1 cellular context compared by ENCODE assay signal in the genomic region with DNA sequence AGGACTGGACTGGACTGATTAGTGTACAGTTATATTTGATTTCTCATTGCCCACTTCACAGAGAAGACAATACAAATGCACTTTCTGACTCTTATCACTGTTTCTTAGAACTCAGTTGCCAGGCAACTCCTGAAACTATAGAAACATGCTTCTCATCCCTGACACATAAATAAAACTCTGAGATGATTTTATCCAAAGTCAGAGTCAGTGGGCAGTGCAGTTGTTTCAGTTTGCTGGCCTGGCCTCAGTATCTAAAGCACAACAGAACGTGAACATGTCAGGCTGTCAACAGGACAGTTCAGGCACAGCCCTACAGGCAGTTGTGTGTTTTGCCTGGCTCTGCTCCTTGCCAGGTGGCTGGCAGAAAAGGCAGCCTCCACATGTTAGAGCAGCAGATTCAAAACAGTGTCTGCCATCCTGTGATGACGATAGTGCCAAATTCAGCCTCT.
TF ChIP-seq lines count a peak whose summit lies in the region.

No MANE protein-coding gene starts in this region.

TF ChIP-seq in IMR-90, 13 proteins besides CTCF, POLR2A, EP300 and RAD21 (continued from another document):
- TF ChIP-seq, protein P1, sequence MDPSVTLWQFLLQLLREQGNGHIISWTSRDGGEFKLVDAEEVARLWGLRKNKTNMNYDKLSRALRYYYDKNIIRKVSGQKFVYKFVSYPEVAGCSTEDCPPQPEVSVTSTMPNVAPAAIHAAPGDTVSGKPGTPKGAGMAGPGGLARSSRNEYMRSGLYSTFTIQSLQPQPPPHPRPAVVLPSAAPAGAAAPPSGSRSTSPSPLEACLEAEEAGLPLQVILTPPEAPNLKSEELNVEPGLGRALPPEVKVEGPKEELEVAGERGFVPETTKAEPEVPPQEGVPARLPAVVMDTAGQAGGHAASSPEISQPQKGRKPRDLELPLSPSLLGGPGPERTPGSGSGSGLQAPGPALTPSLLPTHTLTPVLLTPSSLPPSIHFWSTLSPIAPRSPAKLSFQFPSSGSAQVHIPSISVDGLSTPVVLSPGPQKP (IDR thresholded peaks at IDR 0.05; ENCODE audit: borderline replicate concordance, low read depth, low read length): no peak
- TF ChIP-seq CHD1 (IDR thresholded peaks at IDR 0.05; ENCODE audit: low read depth, low read length) (no peak), MXI1 (IDR thresholded peaks at IDR 0.05; ENCODE audit: borderline replicate concordance, low read depth, low read length) (no peak), SMC3 (IDR thresholded peaks at IDR 0.05; ENCODE audit: low read depth, low read length) (no peak), RCOR1 (IDR thresholded peaks at IDR 0.05; ENCODE audit: insufficient replicate concordance, low read length) (no peak)
